9 cellular contexts compared by ENCODE assay signal in genomic region chr2:237885931-237886701, GRCh38. TPM values are rescaled to one million over a fixed set of nuclear protein-coding genes. Genes with fewer than 3 reads are reported as not detected.
DNase-seq lines count a peak whose midpoint lies in the region; ATAC-seq and TF ChIP-seq lines count a peak whose summit lies in the region.
"Had no signal": no experiment of that assay in that cellular context is flagged by ENCODE, and none has a peak within 500 bp of the region (broad histone marks: within the 10 kb centered on the region; RNA-seq: fewer than 3 reads in every experiment).

No MANE protein-coding gene starts in this region.

- H3K36me3 ChIP-seq in right atrium auricular region, result peaks cover 8% of the 10 kb centered on the region
- H3K36me3 ChIP-seq in prostate gland, result no peaks in the 10 kb centered on the region

- H3K4me1 ChIP-seq in right atrium auricular region, result peaks cover 0 to 47% of the 10 kb centered on the region in 2 donors
- H3K4me1 ChIP-seq in prostate gland (replicated peaks), result no peaks in the 10 kb centered on the region

- CTCF ChIA-PET in AG04450 (lab: Charles Lee), result no interaction called here

- no peaks in the 10 kb centered on the region for H3K36me3 Mint-ChIP-seq in CD14-positive monocyte
- H3K36me3 Mint-ChIP-seq: stimulated activated naive B cell treated with anti-CD40 and anti-IgM and Interleukin-4, amounts not matched to agents 10 μg/mL and 1 μg/mL and 100 μg/mL, for 72 hours had no signal

- TF ChIP-seq CTCF in AG04450 (IDR thresholded peaks at IDR 0.05; ENCODE audit: low read depth, low read length), result no peak
- TF ChIP-seq CTCF in right atrium auricular region (IDR thresholded peaks at IDR 0.05), result no peak
- peak in 2 of 4 experiments; percentile 10 to 15 for TF ChIP-seq CTCF in prostate gland (IDR thresholded peaks at IDR 0.05)
- no peak for TF ChIP-seq CTCF in CD14-positive monocyte (IDR thresholded peaks at IDR 0.05)

- H3K27ac ChIP-seq in AG04450 (ENCODE audit: low read depth, low read length) (peak overlapping the region; percentile 21), caudate nucleus (ENCODE audit: low read depth, low read length) (peak overlapping the region; percentile 79), right atrium auricular region (peak overlapping the region; percentile 89 to 94), prostate gland (peak overlapping the region; percentile 66 to 71)

- no peak for TF ChIP-seq POLR2A in prostate gland (IDR thresholded peaks at IDR 0.05)

- no peak overlapping the region for H3K4me3 ChIP-seq in AG04450 (ENCODE audit: low read depth, low read length)
- no peak overlapping the region for H3K4me3 ChIP-seq in right atrium auricular region
- no peak overlapping the region for H3K4me3 ChIP-seq in prostate gland

- no peak for ATAC-seq in GM21515 (IDR thresholded peaks at IDR 0.05; ENCODE audit: unreplicated experiment)

- WGBS in prostate gland, result 76% methylated on average over 25 of the region's 26 CpGs

- peaks cover 8% of the 10 kb centered on the region for H3K4me1 Mint-ChIP-seq in CD14-positive monocyte

- intact Hi-C loops in prostate gland (cut with DNase I) (loop anchor here (1.0 kb wide), 1 partner anchor 21 kb away; no protein-coding TSS in a partner anchor), CD14-positive monocyte (cut with micrococcal nuclease) (no loop called here)

- POLR2A ChIA-PET in AG04450 (lab: Yijun Ruan, JAX), result interaction anchor here (1.4 kb wide), 1 partner anchor 22 kb away, joined by 4 read pairs; no protein-coding TSS in a partner anchor

- no peaks in the 10 kb centered on the region for H3K9me3 Mint-ChIP-seq in CD14-positive monocyte
- H3K9me3 Mint-ChIP-seq: stimulated activated naive B cell treated with anti-CD40 and anti-IgM and Interleukin-4, amounts not matched to agents 10 μg/mL and 1 μg/mL and 100 μg/mL, for 72 hours had no signal

- no peak overlapping the region for H3K4me3 Mint-ChIP-seq in CD14-positive monocyte
- H3K4me3 Mint-ChIP-seq: stimulated activated naive B cell treated with anti-CD40 and anti-IgM and Interleukin-4, amounts not matched to agents 10 μg/mL and 1 μg/mL and 100 μg/mL, for 72 hours had no signal

- H3K9me3 ChIP-seq in AG04450 (ENCODE audit: control insufficient read depth, insufficient read depth, low read length) (no peaks in the 10 kb centered on the region; the same call in 1 of the 2 replicates), right atrium auricular region (no peaks in the 10 kb centered on the region), prostate gland (no peaks in the 10 kb centered on the region)

- no peaks in the 10 kb centered on the region for H3K27me3 Mint-ChIP-seq in CD14-positive monocyte (ENCODE audit: low read depth in 3 of 3)
- H3K27me3 Mint-ChIP-seq: stimulated activated naive B cell treated with anti-CD40 and anti-IgM and Interleukin-4, amounts not matched to agents 10 μg/mL and 1 μg/mL and 100 μg/mL, for 72 hours had no signal

- no peak overlapping the region for H3K27ac Mint-ChIP-seq in CD14-positive monocyte
- H3K27ac Mint-ChIP-seq: stimulated activated naive B cell treated with anti-CD40 and anti-IgM and Interleukin-4, amounts not matched to agents 10 μg/mL and 1 μg/mL and 100 μg/mL, for 72 hours had no signal

- DNase-seq in AG04450 (ENCODE audit: low read depth, low spot score), result no peak
- peak in 6 of 61 donors; percentile 24 to 57 (median 40) for DNase-seq in caudate nucleus (lab: John Stamatoyannopoulos, UW)
- peak; percentile 79 for DNase-seq in right atrium auricular region (ENCODE audit: low spot score)
- no peak for DNase-seq in prostate gland (ENCODE audit: low spot score)
- no peak for DNase-seq in CD14-positive monocyte (ENCODE audit: low spot score)
- no peak for DNase-seq in DMS79 (lab: John Stamatoyannopoulos, UW)
- no peak for DNase-seq in NCI-H345 (lab: John Stamatoyannopoulos, UW)
- DNase-seq: stimulated activated naive B cell treated with anti-CD40 and anti-IgM and Interleukin-4, amounts not matched to agents 10 μg/mL and 1 μg/mL and 100 μg/mL, for 72 hours had no signal

- H3K27me3 ChIP-seq in AG04450 (ENCODE audit: control insufficient read depth, insufficient read depth, low read length), result no peaks in the 10 kb centered on the region
- no peaks in the 10 kb centered on the region for H3K27me3 ChIP-seq in right atrium auricular region
- H3K27me3 ChIP-seq in prostate gland (replicated peaks; ENCODE audit: insufficient read depth), result no peaks in the 10 kb centered on the region

RNA-seq across cellular contexts. Expression of gene RAMP1, which starts 26.7 kb away (rescaled TPM):
- 26.5 and 47.7 TPM in 2 replicates for polyA plus RNA-seq in AG04450 (2011; rRNA removed)
- polyA minus RNA-seq in AG04450 (2011; rRNA and poly(A)+ RNA removed), result 5.9 and 6.7 TPM in 2 replicates
- total RNA-seq in right atrium auricular region, result 100 to 1,000 TPM; 239 to 275 TPM
- total RNA-seq in prostate gland, result 100 to 1,000 TPM in 1 of 2 donors, 10 to 100 TPM in 1; 75.3 to 300 TPM
- polyA plus RNA-seq in CD14-positive monocyte, result not detected

Comparison
In these comparisons a context has a peak if more than half of its experiments do, and no peak if none do; other contexts are left out.
1. H3K27ac ChIP-seq: peak in every context shown above with its lines; median percentile 92 in right atrium auricular region; 79 in caudate nucleus; 68 in prostate gland; 21 in AG04450.